Comparison of ENCODE assay signal across 25 cellular contexts in the genomic region with DNA sequence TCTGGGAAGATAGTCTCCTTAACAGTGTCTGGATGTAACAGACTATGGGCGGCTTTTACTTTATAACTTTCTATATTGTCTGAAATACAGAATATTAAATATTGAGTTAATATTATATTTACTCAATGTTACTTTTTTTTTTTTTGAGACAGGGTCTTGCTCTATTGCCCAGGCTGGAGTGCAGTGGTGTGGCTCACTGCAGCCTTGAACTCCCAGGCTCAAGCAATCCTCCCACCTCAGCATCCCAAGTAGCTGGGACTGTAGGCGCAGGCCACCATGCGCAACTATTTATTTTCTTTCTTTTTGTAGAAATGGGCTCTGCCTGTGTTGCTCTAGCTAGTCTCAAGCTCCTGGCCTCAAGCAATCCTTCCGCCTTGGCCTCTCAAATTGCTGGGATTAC. TPM values are rescaled to one million over a fixed set of nuclear protein-coding genes. Genes with fewer than 3 reads are reported as not detected.
A peak's percentile ranks its signal among the peaks of the same experiment; 100 is the strongest.
DNase-seq lines count a peak whose midpoint lies in the region; ATAC-seq and TF ChIP-seq lines count a peak whose summit lies in the region.
"Had no signal": no experiment of that assay in that cellular context is flagged by ENCODE, and none has a peak within 500 bp of the region (broad histone marks: within the 10 kb centered on the region; RNA-seq: fewer than 3 reads in every experiment).

No MANE protein-coding gene starts in this region.

- H3F3A ChIP-seq in Loucy (ENCODE audit: low read depth), result peaks cover 6% of the 10 kb centered on the region; the same call in 1 of the 2 replicates

- peak overlapping the region; percentile 74 to 86 (median 81) for H3K4me2 ChIP-seq in BLaER1 treated with 17β-estradiol and CSF1 and Interleukin-3, amounts not matched to agents 10 nM and 100 nM
- H3K4me2 ChIP-seq in Loucy (ENCODE audit: low read depth, low read length, poor library complexity, severe bottlenecking), result peak overlapping the region; percentile 49

- H3K9me3 ChIP-seq in BLaER1 treated with 17β-estradiol and CSF1 and Interleukin-3, amounts not matched to agents 10 nM and 100 nM (replicated peaks in 1 of 11), result no peaks in the 10 kb centered on the region
- H3K9me3 ChIP-seq in Loucy (ENCODE audit: insufficient read depth, low read depth, low read length), result no peaks in the 10 kb centered on the region
- H3K9me3 ChIP-seq in gastroesophageal sphincter, result no peaks in the 10 kb centered on the region
- H3K9me3 ChIP-seq in suprapubic skin, result no peaks in the 10 kb centered on the region
- H3K9me3 ChIP-seq: MG63, SJCRH30, uterus had no signal

- H2AFZ ChIP-seq in Loucy (ENCODE audit: low read length), result peak overlapping the region; percentile 26; the same call in 1 of the 2 replicates

- peaks cover 0 to 11% (median 0%) of the 10 kb centered on the region in 11 experiments; a peak in 6 of 22 replicates for H4K20me1 ChIP-seq in BLaER1 treated with 17β-estradiol and CSF1 and Interleukin-3, amounts not matched to agents 10 nM and 100 nM
- H4K20me1 ChIP-seq in Loucy (ENCODE audit: insufficient read depth, low read length, poor library complexity, severe bottlenecking), result peaks cover 11% of the 10 kb centered on the region

- H3K9ac ChIP-seq in BLaER1 treated with 17β-estradiol and CSF1 and Interleukin-3, amounts not matched to agents 10 nM and 100 nM, result peak overlapping the region in 8 of 11 experiments; percentile 14 to 60 (median 38); a peak in 11 of 22 replicates
- peak overlapping the region; percentile 65 for H3K9ac ChIP-seq in Loucy (ENCODE audit: low read depth, low read length, poor library complexity, severe bottlenecking)

- no peaks in the 10 kb centered on the region for H3K36me3 ChIP-seq in BLaER1 treated with 17β-estradiol and CSF1 and Interleukin-3, amounts not matched to agents 10 nM and 100 nM
- H3K36me3 ChIP-seq in Loucy (ENCODE audit: insufficient read depth, low read length) (no peaks in the 10 kb centered on the region), gastroesophageal sphincter (no peaks in the 10 kb centered on the region), suprapubic skin (no peaks in the 10 kb centered on the region)
- H3K36me3 ChIP-seq: MG63, SJCRH30, uterus had no signal

- ATAC-seq in gastroesophageal sphincter, result no peak
- ATAC-seq: activated T-cell treated with anti-CD3 and anti-CD28 coated beads, Interleukin-2, amount 50 U/mL, for 4 hours; PC-3 had no signal

- H3K9me2 ChIP-seq in Loucy (replicated peaks; ENCODE audit: low read depth, low read length), result no peaks in the 10 kb centered on the region

- 74 to 87% methylated on average over 3 to 4 of the region's 4 CpGs for WGBS in gastroesophageal sphincter (ENCODE audit: low coverage in 1 of 2), 2 donors
- 96% methylated on average over 4 of the region's 4 CpGs for WGBS in suprapubic skin

- peak overlapping the region in 2 of 10 experiments; percentile 1 to 16; a peak in 1 of 20 replicates for H3K4me3 ChIP-seq in BLaER1 treated with 17β-estradiol and CSF1 and Interleukin-3, amounts not matched to agents 10 nM and 100 nM
- H3K4me3 ChIP-seq in Loucy (ENCODE audit: low read length, poor library complexity, severe bottlenecking) (peak overlapping the region; percentile 15), gastroesophageal sphincter (no peak overlapping the region), suprapubic skin (no peak overlapping the region)
- H3K4me3 ChIP-seq: MG63, SJCRH30, skin epidermis, uterus had no signal

- no peak for DNase-seq in suprapubic skin (ENCODE audit: low spot score in 2 of 2)
- no peak for DNase-seq in T1000 (lab: John Stamatoyannopoulos, UW)
- no peak for DNase-seq in NCI-H187 (lab: John Stamatoyannopoulos, UW)
- no peak for DNase-seq in SHP77 treated with DMSO at 0.1 percent for 48 hours (lab: John Stamatoyannopoulos, UW)
- DNase-seq: activated CD4-positive, alpha-beta T cell treated with anti-CD3 and anti-CD28 coated beads for 48 hours; activated naive CD4-positive, alpha-beta T cell treated with anti-CD3 and anti-CD28 coated beads, Interleukin-2, amount 10 ng/mL, durations not matched to agents 7 days and 5 days; activated T-cell treated with anti-CD3 and anti-CD28 coated beads, Interleukin-2, amount 50 U/mL, for 4 hours; amniotic stem cell; IMR-90; kidney glomerular epithelial cell; mesenchymal stem cell; NCI-H1436; NCI-H510A treated with DMSO at 0.1 percent for 48 hours; PC-3; SJCRH30; stimulated activated CD4-positive, alpha-beta T cell treated with anti-CD3 and anti-CD28 coated beads, Interleukin-2, amount 100 ng/mL, for 24 hours; uterus had no signal

- peaks cover 27% of the 10 kb centered on the region for H3K79me2 ChIP-seq in Loucy (ENCODE audit: insufficient read depth, low read length)

- H3K4me1 ChIP-seq in BLaER1 treated with 17β-estradiol and CSF1 and Interleukin-3, amounts not matched to agents 10 nM and 100 nM, result peaks cover 49 to 69% (median 60%) of the 10 kb centered on the region in 10 experiments
- H3K4me1 ChIP-seq in Loucy (ENCODE audit: insufficient read depth, low read length, poor library complexity, severe bottlenecking) (peaks cover 48% of the 10 kb centered on the region), gastroesophageal sphincter (peaks cover 4 to 58% (median 24%) of the 10 kb centered on the region in 3 donors), suprapubic skin (peaks cover 60% of the 10 kb centered on the region)

- TF ChIP-seq CTCF in Loucy (conservative IDR thresholded peaks at IDR 0.05; ENCODE audit: low read length), result no peak
- TF ChIP-seq CTCF in gastroesophageal sphincter (IDR thresholded peaks at IDR 0.05), result no peak
- no peak for TF ChIP-seq CTCF in suprapubic skin (IDR thresholded peaks at IDR 0.05)

- TF ChIP-seq POLR2A in gastroesophageal sphincter (IDR thresholded peaks at IDR 0.05) (no peak), suprapubic skin (IDR thresholded peaks at IDR 0.05) (no peak)

- no peaks in the 10 kb centered on the region for H3K27me3 ChIP-seq in BLaER1 treated with 17β-estradiol and CSF1 and Interleukin-3, amounts not matched to agents 10 nM and 100 nM
- H3K27me3 ChIP-seq in Loucy (ENCODE audit: insufficient read depth, low read length, poor library complexity, severe bottlenecking) (no peaks in the 10 kb centered on the region), gastroesophageal sphincter (peaks cover 27% of the 10 kb centered on the region), suprapubic skin (no peaks in the 10 kb centered on the region)
- H3K27me3 ChIP-seq: MG63, SJCRH30, uterus had no signal

- TF ChIP-seq EP300 in gastroesophageal sphincter (IDR thresholded peaks at IDR 0.05) (no peak), suprapubic skin (IDR thresholded peaks at IDR 0.05) (no peak)

- H3K27ac ChIP-seq in BLaER1 treated with 17β-estradiol and CSF1 and Interleukin-3, amounts not matched to agents 10 nM and 100 nM, result peak overlapping the region in 9 of 11 experiments; percentile 24 to 97 (median 93); a peak in 14 of 22 replicates
- H3K27ac ChIP-seq in gastroesophageal sphincter, result peak overlapping the region in 3 of 4 donors; percentile 96 to 98 (median 97)
- peak overlapping the region; percentile 55 for H3K27ac ChIP-seq in suprapubic skin
- H3K27ac ChIP-seq: SJCRH30 had no signal

RNA-seq across cellular contexts. Expression of a gene that starts 47.0 kb away (rescaled TPM):
- total RNA-seq in gastroesophageal sphincter, result 1 to 10 TPM in 2 of 4 donors, under 1 TPM in 2; 0.46 to 4.2 (median 0.81) TPM
- 10 to 100 TPM; 54.5 to 78.1 (median 69.3) TPM for total RNA-seq in suprapubic skin
- total RNA-seq: fibroblast of lung, IMR-90, myocyte, pulmonary artery endothelial cell, SJCRH30 had no signal

Comparison
In these comparisons a context has a peak if more than half of its experiments do, and no peak if none do; other contexts are left out.
1. RNA of a gene that starts 47.0 kb away (total RNA-seq): 54.5 to 78.1 TPM in suprapubic skin; 0.46 to 4.2 TPM in gastroesophageal sphincter; every median in the first group is over 10 times any median in the second.
2. Peak in every context shown above with its lines, with median percentiles within 50 percentile points of each other: H3K27ac ChIP-seq.